In genomic region chr11:19735512-19735911, GRCh38 we compare ENCODE assay signal across 12 cellular contexts.
DNase-seq lines count a peak whose midpoint lies in the region; TF ChIP-seq lines count a peak whose summit lies in the region.
"Had no signal": no experiment of that assay in that cellular context is flagged by ENCODE, and none has a peak within 500 bp of the region (broad histone marks: within the 10 kb centered on the region; RNA-seq: fewer than 3 reads in every experiment).

No MANE protein-coding gene starts in this region.

- H3K4me3 ChIP-seq in AG10803 (ENCODE audit: low read length) (no peak overlapping the region), fibroblast of mammary gland (ENCODE audit: control insufficient read depth, low read depth, low read length) (no peak overlapping the region)
- H3K4me3 ChIP-seq: vagina had no signal

- TF ChIP-seq CTCF in AG10803 (conservative IDR thresholded peaks at IDR 0.05; ENCODE audit: low read length) (peak; percentile 52), fibroblast of mammary gland (conservative IDR thresholded peaks at IDR 0.05; ENCODE audit: control insufficient read depth, insufficient read depth, low read depth, low read length) (no peak)

- intact Hi-C loops in posterior cingulate gyrus (cut with DNase I): loop anchor here (10.0 kb wide), 1 partner anchor 431 kb away; no protein-coding TSS in a partner anchor

- DNase-seq in AG10803 (ENCODE audit: low read depth) (peak; percentile 69), NCI-H69 (lab: John Stamatoyannopoulos, UW) (peak; percentile 29), fibroblast of mammary gland (ENCODE audit: low read depth) (peak; percentile 30), posterior cingulate gyrus (peak in 7 of 10 donors; percentile 48 to 93 (median 66)), NCI-H1436 treated with DMSO at 0.1 percent for 48 hours (lab: John Stamatoyannopoulos, UW) (no peak), activated gamma-delta T cell (lab: John Stamatoyannopoulos, UW) (no peak), NCI-H187 treated with DMSO at 0.1 percent for 48 hours (lab: John Stamatoyannopoulos, UW) (no peak)
- DNase-seq in activated naive CD4-positive, alpha-beta T cell treated with anti-CD3 and anti-CD28 coated beads, Interleukin-2, amount 50 U/mL, for 16 hours: no peak
- DNase-seq: activated naive CD4-positive, alpha-beta T cell treated with Interleukin-2 at 50 U/mL for 16 hours; effector memory CD4-positive, alpha-beta T cell; small intestine had no signal

Comparison
In these comparisons a context has a peak if more than half of its experiments do, and no peak if none do; other contexts are left out.
1. DNase-seq: peak in AG10803 (single experiment), NCI-H69 (single experiment), fibroblast of mammary gland (single experiment) and posterior cingulate gyrus (7 of 10); none in activated naive CD4-positive, alpha-beta T cell treated with anti-CD3 and anti-CD28 coated beads, Interleukin-2, amount 50 U/mL, for 16 hours (single experiment), NCI-H1436 treated with DMSO at 0.1 percent for 48 hours (single experiment), activated gamma-delta T cell (single experiment) and NCI-H187 treated with DMSO at 0.1 percent for 48 hours (single experiment).